ENCODE assay signal across 8 cellular contexts in the genomic region with DNA sequence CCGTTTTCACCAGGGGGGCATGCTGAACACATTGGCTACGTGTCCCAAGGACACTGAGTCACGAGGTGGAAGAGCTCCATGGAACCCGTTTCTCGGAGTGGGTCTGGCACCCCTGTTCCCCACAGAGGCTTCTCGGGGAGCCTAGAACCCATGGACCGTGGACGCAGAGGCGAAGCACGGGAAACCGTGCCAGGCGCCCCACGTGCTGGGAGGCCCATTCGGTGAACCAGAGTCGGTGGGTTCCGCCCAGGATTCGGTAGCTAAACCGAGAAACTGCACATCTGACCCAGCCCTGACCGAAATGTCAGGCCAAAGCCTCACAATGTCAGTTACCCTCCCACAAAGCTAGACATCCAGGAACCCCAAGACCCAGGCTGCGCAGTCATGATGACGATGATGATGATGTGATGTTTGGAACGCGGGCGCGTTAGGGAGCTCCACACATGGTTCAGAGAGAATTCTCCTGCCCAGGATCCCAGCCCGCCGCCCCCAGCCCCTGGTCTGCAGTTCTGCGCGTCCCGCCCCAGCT. TPM values are rescaled to one million over a fixed set of nuclear protein-coding genes. Genes with fewer than 3 reads are reported as not detected.
DNase-seq lines count a peak whose midpoint lies in the region; TF ChIP-seq lines count a peak whose summit lies in the region.

No MANE protein-coding gene starts in this region.

- peaks cover 9 to 28% of the 10 kb centered on the region in 2 experiments; a peak in 3 of 4 replicates for H3K4me1 Mint-ChIP-seq in H9

- peak overlapping the region; percentile 87 for H3K14ac ChIP-seq in H9 (ENCODE audit: insufficient read depth, low read length)

- no peaks in the 10 kb centered on the region for H4K20me1 ChIP-seq in H9 (ENCODE audit: control insufficient read depth, insufficient read depth, insufficient read length)
- H4K20me1 ChIP-seq in mammary epithelial cell (ENCODE audit: insufficient read depth, low read length): no peaks in the 10 kb centered on the region

- H4K91ac ChIP-seq in H9 (ENCODE audit: insufficient read length, low read depth, low read length): no peak overlapping the region

- CTCF ChIA-PET in mammary epithelial cell (lab: Charles Lee; ENCODE audit: low non-redundant PET): no interaction called here

- H2BK12ac ChIP-seq in H9 (ENCODE audit: insufficient read length, low read depth, low read length): no peak overlapping the region

- H2BK20ac ChIP-seq in H9 (ENCODE audit: low read depth, low read length, poor library complexity, severe bottlenecking): no peak overlapping the region

- TF ChIP-seq CTCF in H9 (conservative IDR thresholded peaks at IDR 0.05) (no peak; the same call in 2 of the 3 replicates), mammary epithelial cell (conservative IDR thresholded peaks at IDR 0.05 in 1 of 2, IDR thresholded peaks at IDR 0.05 in 1 of 2; ENCODE audit: extremely low read depth in 1 of 2, insufficient read depth in 1 of 2, low read depth in 1 of 2, low read length in 2 of 2) (no peak), kidney epithelial cell (IDR thresholded peaks at IDR 0.05; ENCODE audit: insufficient read depth, low read length, poor library complexity, severe bottlenecking) (no peak)

- H3K4me2 ChIP-seq in H9 (ENCODE audit: insufficient read depth, insufficient read length, low read length): peak overlapping the region; percentile 73
- H3K4me2 ChIP-seq in mammary epithelial cell (ENCODE audit: insufficient read depth, low read depth, low read length): peak overlapping the region; percentile 74

- no peaks in the 10 kb centered on the region for H3K27me3 ChIP-seq in H9 (ENCODE audit: insufficient read depth, low read length)
- H3K27me3 ChIP-seq in mammary epithelial cell (ENCODE audit: insufficient read depth, low read length): no peaks in the 10 kb centered on the region
- H3K27me3 ChIP-seq in kidney epithelial cell (ENCODE audit: control insufficient read depth, insufficient read depth, low read length): peaks cover 21% of the 10 kb centered on the region

- peak overlapping the region; percentile 84 to 99 (median 94); a peak in 5 of 7 replicates for H3K27ac Mint-ChIP-seq in H9

- H3K4me1 ChIP-seq in H9 (ENCODE audit: insufficient read depth, low read length) (no peaks in the 10 kb centered on the region), mammary epithelial cell (ENCODE audit: insufficient read depth, low read length) (peaks cover 16% of the 10 kb centered on the region)

- no peak overlapping the region for H2BK15ac ChIP-seq in H9 (ENCODE audit: low read depth, low read length)

- no peak overlapping the region for H3K23ac ChIP-seq in H9 (ENCODE audit: insufficient read length, low read depth, low read length)

- no peak overlapping the region for H4K8ac ChIP-seq in H9 (replicated peaks; ENCODE audit: insufficient read length, low read depth, low read length)

- peak overlapping the region; percentile 59 to 88 (median 65) for H3K4me3 ChIP-seq in mammary epithelial cell (replicated peaks in 1 of 3; ENCODE audit: insufficient read depth in 1 of 3, low read depth in 2 of 3, low read length in 3 of 3)
- H3K4me3 ChIP-seq in kidney epithelial cell (ENCODE audit: low read depth, low read length): peak overlapping the region; percentile 71

- H3K9me3 Mint-ChIP-seq in H9: peaks cover 6 to 7% of the 10 kb centered on the region in 2 experiments; a peak in 2 of 5 replicates

- H3K27me3 Mint-ChIP-seq in H9 (ENCODE audit: low read depth): peaks cover 22% of the 10 kb centered on the region

- peaks cover 10% of the 10 kb centered on the region for H3K23me2 ChIP-seq in H9 (ENCODE audit: insufficient read length, low read depth, low read length, poor library complexity, severe bottlenecking)

- peak overlapping the region; percentile 90 for H3K18ac ChIP-seq in H9 (ENCODE audit: insufficient read length, low read depth, low read length)

- peak overlapping the region; percentile 26 for H2AFZ ChIP-seq in H9 (ENCODE audit: low read length)
- H2AFZ ChIP-seq in mammary epithelial cell (ENCODE audit: low read depth, low read length): peak overlapping the region; percentile 91

- dilution Hi-C loops in mammary epithelial cell (cut with HindIII; ENCODE audit: low sequenced_read_pairs): loop anchor here (5.0 kb wide), 1 partner anchor 33 kb away; no protein-coding TSS in a partner anchor

- in situ Hi-C loops in mammary epithelial cell (cut with MboI; ENCODE audit: low sequenced_read_pairs in 2 of 2): no loop called here

- DNase-seq in ELR (ENCODE audit: low read depth): peak; percentile 77
- DNase-seq in H9: no peak
- DNase-seq in NOMO-1 treated with DMSO at 0.1 percent for 48 hours (lab: John Stamatoyannopoulos, UW; ENCODE audit: unreplicated experiment): peak; percentile 68
- DNase-seq in mammary epithelial cell: no peak
- no peak for DNase-seq in kidney epithelial cell (ENCODE audit: low read depth)
- DNase-seq in stimulated activated CD8-positive, alpha-beta memory T cell treated with anti-CD3 and anti-CD28 coated beads, Interleukin-2, amount 100 ng/mL, for 48 hours (ENCODE audit: low read depth in 2 of 2): peak; percentile 17 to 24
- no peak for DNase-seq in DMS153 treated with DMSO at 0.1 percent for 48 hours (lab: John Stamatoyannopoulos, UW; ENCODE audit: unreplicated experiment)
- DNase-seq in foreskin melanocyte: no peak

- intact Hi-C loops in mammary epithelial cell (cut with micrococcal nuclease): loop anchor here (1.0 to 10.0 kb wide), 5 partner anchors 27 to 1487 kb away; a partner anchor contains a TSS

- H3K4me3 Mint-ChIP-seq in H9: peak overlapping the region; percentile 100

- H2BK5ac ChIP-seq in H9 (ENCODE audit: insufficient read length, low read length): peak overlapping the region; percentile 7

- no TSS peak for BruUV-seq in mammary epithelial cell (replicated peaks; lab: Mats Ljungman, UMichigan)

- no peak overlapping the region for H3K56ac ChIP-seq in H9 (ENCODE audit: insufficient read length, low read depth, low read length)

- H3K36me3 ChIP-seq in mammary epithelial cell (ENCODE audit: insufficient read depth, low read length) (no peaks in the 10 kb centered on the region), kidney epithelial cell (ENCODE audit: control insufficient read depth, insufficient read depth, low read length) (no peaks in the 10 kb centered on the region)

- H3K9me3 ChIP-seq in H9 (ENCODE audit: control insufficient read depth, low read depth, low read length) (no peaks in the 10 kb centered on the region), mammary epithelial cell (replicated peaks; ENCODE audit: insufficient read depth, low read length) (no peaks in the 10 kb centered on the region)

- peak overlapping the region; percentile 76 for H3K9ac ChIP-seq in H9 (ENCODE audit: extremely low read depth, insufficient read length, low read length)
- peak overlapping the region; percentile 51 for H3K9ac ChIP-seq in mammary epithelial cell (ENCODE audit: insufficient read depth, low read length)

- H2AK5ac ChIP-seq in H9 (ENCODE audit: insufficient read length, low read length): peak overlapping the region; percentile 18

- H3K36me3 Mint-ChIP-seq in H9 (ENCODE audit: insufficient read depth in 1 of 3, low read depth in 3 of 3): no peaks in the 10 kb centered on the region; a peak in 1 of 7 replicates

- no peak overlapping the region for H3T11ph ChIP-seq in H9 (ENCODE audit: low read length)

- peak overlapping the region; percentile 37 for H3K4ac ChIP-seq in H9 (ENCODE audit: low read depth, low read length)

- H3K79me1 ChIP-seq in H9 (ENCODE audit: insufficient read depth, low read depth, low read length, poor library complexity, severe bottlenecking): no peaks in the 10 kb centered on the region

- H4K5ac ChIP-seq in H9 (ENCODE audit: insufficient read length, low read depth, low read length): no peak overlapping the region

- no CpG with 5 or more reads among the region's 30 CpGs for WGBS in H9 (ENCODE audit: extremely low coverage, insufficient read length, low lambda C conversion rate)
- 5% methylated on average over 8 of the region's 30 CpGs for WGBS in mammary epithelial cell (ENCODE audit: low coverage, missing lambda C conversion rate)

- H3K27ac ChIP-seq in H9 (ENCODE audit: insufficient read length, low read depth, low read length) (no peak overlapping the region), mammary epithelial cell (ENCODE audit: insufficient read depth, low read depth, low read length) (peak overlapping the region; percentile 40)

- H3K79me2 ChIP-seq in H9 (ENCODE audit: insufficient read depth, low read length) (no peaks in the 10 kb centered on the region), mammary epithelial cell (ENCODE audit: insufficient read depth, low read length) (no peaks in the 10 kb centered on the region)

- H2BK120ac ChIP-seq in H9 (ENCODE audit: low read depth, low read length, poor library complexity, severe bottlenecking): peak overlapping the region; percentile 55

RNA-seq across cellular contexts. Expression of a gene that starts 28.5 kb away (rescaled TPM):
- total RNA-seq in H9 (2021) (0.18 TPM in 1 of 2 replicates, not detected in the other), mammary epithelial cell (under 1 TPM in 1 of 2 donors, not detected in 1; 0.17 TPM), kidney epithelial cell (0.21 and 0.27 TPM in 2 replicates)
- polyA plus RNA-seq in mammary epithelial cell: not detected
- not detected for polyA minus RNA-seq in mammary epithelial cell

Comparison
In these comparisons a context has a peak if more than half of its experiments do, and no peak if none do; other contexts are left out.
1. DNase-seq: peak in ELR (single experiment), NOMO-1 treated with DMSO at 0.1 percent for 48 hours (single experiment) and stimulated activated CD8-positive, alpha-beta memory T cell treated with anti-CD3 and anti-CD28 coated beads, Interleukin-2, amount 100 ng/mL, for 48 hours (2 of 2); none in H9 (single experiment), mammary epithelial cell (single experiment), kidney epithelial cell (single experiment), DMS153 treated with DMSO at 0.1 percent for 48 hours (single experiment) and foreskin melanocyte (single experiment).